Comparison of ENCODE assay signal across 17 cellular contexts in the genomic region with DNA sequence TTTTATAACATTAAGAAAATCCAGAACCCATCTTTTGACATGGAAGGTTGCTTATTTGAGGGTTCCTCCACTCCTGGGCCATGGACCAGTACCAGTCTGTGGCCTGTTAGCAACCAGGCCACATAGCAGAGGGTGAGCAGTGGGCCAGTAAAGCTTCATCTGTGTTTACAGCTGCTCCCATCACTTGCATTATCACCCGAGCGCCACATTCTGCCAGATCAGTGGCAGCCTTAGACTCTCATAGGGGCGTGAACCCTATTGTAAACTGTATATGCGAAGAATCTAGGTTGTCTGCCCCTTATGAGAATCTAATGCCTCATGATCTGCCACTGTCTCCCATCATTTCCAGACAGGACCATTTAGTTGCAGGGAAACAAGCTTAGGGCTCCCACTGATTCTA. TPM values are rescaled to one million over a fixed set of nuclear protein-coding genes. Genes with fewer than 3 reads are reported as not detected.
DNase-seq lines count a peak whose midpoint lies in the region; ATAC-seq and TF ChIP-seq lines count a peak whose summit lies in the region.
"Had no signal": no experiment of that assay in that cellular context is flagged by ENCODE, and none has a peak within 500 bp of the region (broad histone marks: within the 10 kb centered on the region; RNA-seq: fewer than 3 reads in every experiment).

No MANE protein-coding gene starts in this region.

- H3K36me3 ChIP-seq in hepatocyte (replicated peaks; ENCODE audit: insufficient read depth, low read depth), result no peaks in the 10 kb centered on the region
- H3K36me3 ChIP-seq: gastroesophageal sphincter, SJSA1, suprapubic skin had no signal

- H2AFZ ChIP-seq in hepatocyte, result no peak overlapping the region

- no peaks in the 10 kb centered on the region for H3K79me2 ChIP-seq in hepatocyte

- no peaks in the 10 kb centered on the region for H3K9me2 ChIP-seq in hepatocyte (replicated peaks; ENCODE audit: insufficient read depth)

- H3K4me2 ChIP-seq in hepatocyte, result no peak overlapping the region
- H3K4me2 ChIP-seq: smooth muscle cell had no signal

- 93% methylated on average over 4 of the region's 4 CpGs for WGBS in hepatocyte (ENCODE audit: low lambda C conversion rate, missing lambda C conversion rate)

- no peaks in the 10 kb centered on the region for H4K20me1 ChIP-seq in hepatocyte (ENCODE audit: insufficient read depth, poor library complexity, severe bottlenecking)

- peak; percentile 37 for DNase-seq in GM12865 (ENCODE audit: low read depth)
- DNase-seq in NCI-H748 treated with DMSO at 0.1 percent for 48 hours (lab: John Stamatoyannopoulos, UW), result peak; percentile 3
- no peak for DNase-seq in epithelial cell of proximal tubule (ENCODE audit: low read depth)
- DNase-seq in NCI-H2029 treated with DMSO at 0.1 percent for 48 hours (lab: John Stamatoyannopoulos, UW), result no peak
- DNase-seq in KG1 (lab: John Stamatoyannopoulos, UW), result no peak
- DNase-seq in hepatocyte (ENCODE audit: low spot score), result no peak
- DNase-seq: activated naive CD4-positive, alpha-beta T cell treated with anti-CD3 and anti-CD28 coated beads, Interleukin-2, amount 50 U/mL, for 16 hours; naive thymus-derived CD4-positive, alpha-beta T cell; T-helper 9 cell had no signal

- no peak overlapping the region for H3K4me3 ChIP-seq in GM12865 (ENCODE audit: low read depth, low read length)
- no peak overlapping the region for H3K4me3 ChIP-seq in epithelial cell of proximal tubule (ENCODE audit: low read depth, low read length)
- no peak overlapping the region for H3K4me3 ChIP-seq in hepatocyte
- H3K4me3 ChIP-seq: gastroesophageal sphincter, lung, SJSA1, smooth muscle cell, suprapubic skin had no signal

- peak; percentile 72 for ATAC-seq in HG02870 (IDR thresholded peaks at IDR 0.05; ENCODE audit: unreplicated experiment)
- ATAC-seq in HG03378 (IDR thresholded peaks at IDR 0.05; ENCODE audit: unreplicated experiment), result no peak
- ATAC-seq: gastroesophageal sphincter; naive thymus-derived CD4-positive, alpha-beta T cell had no signal

- peak; percentile 15 for TF ChIP-seq CTCF in GM12865 (IDR thresholded peaks at IDR 0.05; ENCODE audit: insufficient read depth, low read depth, low read length, missing control alignments)
- TF ChIP-seq CTCF in epithelial cell of proximal tubule (conservative IDR thresholded peaks at IDR 0.05; ENCODE audit: low read depth, low read length), result peak; percentile 36
- no peak for TF ChIP-seq CTCF in hepatocyte (IDR thresholded peaks at IDR 0.05; ENCODE audit: poor library complexity)

- H3K27ac ChIP-seq in hepatocyte, result no peak overlapping the region
- H3K27ac ChIP-seq: gastroesophageal sphincter, SJSA1, suprapubic skin had no signal

- H3K9me3 ChIP-seq in hepatocyte (ENCODE audit: low read depth), result no peaks in the 10 kb centered on the region
- H3K9me3 ChIP-seq: gastroesophageal sphincter, SJSA1, suprapubic skin had no signal

- no peaks in the 10 kb centered on the region for H3K27me3 ChIP-seq in hepatocyte
- H3K27me3 ChIP-seq: gastroesophageal sphincter, SJSA1, suprapubic skin had no signal

- H3K4me1 ChIP-seq in hepatocyte (ENCODE audit: insufficient read depth), result no peaks in the 10 kb centered on the region
- H3K4me1 ChIP-seq: gastroesophageal sphincter, SJSA1, suprapubic skin had no signal

RNA-seq across cellular contexts. Expression of a gene that starts 58.6 kb away (rescaled TPM):
- not detected in 2 replicates for total RNA-seq in epithelial cell of proximal tubule
- 0.12 and 0.37 TPM in 2 replicates for total RNA-seq in hepatocyte
- 0.29 TPM in 1 of 2 replicates, not detected in the other for polyA plus RNA-seq in hepatocyte
- total RNA-seq: Daoy; gastroesophageal sphincter; naive thymus-derived CD4-positive, alpha-beta T cell; smooth muscle cell; suprapubic skin had no signal
- polyA plus RNA-seq: lung; naive thymus-derived CD4-positive, alpha-beta T cell; smooth muscle cell had no signal

Comparison
In these comparisons a context has a peak if more than half of its experiments do, and no peak if none do; other contexts are left out.
1. DNase-seq: peak in GM12865 (single experiment) and NCI-H748 treated with DMSO at 0.1 percent for 48 hours (single experiment); none in epithelial cell of proximal tubule (single experiment), NCI-H2029 treated with DMSO at 0.1 percent for 48 hours (single experiment), KG1 (single experiment) and hepatocyte (single experiment).